In genomic region chr1:212915245-212916091, GRCh38 we compare ENCODE assay signal across 8 cellular contexts. TPM values are rescaled to one million over a fixed set of nuclear protein-coding genes. Genes with fewer than 3 reads are reported as not detected.
A peak's percentile ranks its signal among the peaks of the same experiment; 100 is the strongest.
DNase-seq lines count a peak whose midpoint lies in the region; ATAC-seq and TF ChIP-seq lines count a peak whose summit lies in the region.

No MANE protein-coding gene starts in this region.

- H3K9me3 ChIP-seq in WERI-Rb-1 (ENCODE audit: severe bottlenecking), result no peaks in the 10 kb centered on the region
- no peaks in the 10 kb centered on the region for H3K9me3 ChIP-seq in CD8-positive, alpha-beta memory T cell (ENCODE audit: low read length)

- ATAC-seq in GM19455 (IDR thresholded peaks at IDR 0.05; ENCODE audit: unreplicated experiment), result no peak

- H3K36me3 ChIP-seq in WERI-Rb-1, result no peaks in the 10 kb centered on the region
- H3K36me3 ChIP-seq in CD8-positive, alpha-beta memory T cell (ENCODE audit: insufficient read depth, low read length), result no peaks in the 10 kb centered on the region

- H3K36me3 Mint-ChIP-seq in CD8-positive, alpha-beta memory T cell, result no peaks in the 10 kb centered on the region

- no peaks in the 10 kb centered on the region for H3K9me3 Mint-ChIP-seq in CD8-positive, alpha-beta memory T cell

- H3K4me1 Mint-ChIP-seq in CD8-positive, alpha-beta memory T cell, result peaks cover 0 to 4% (median 0%) of the 10 kb centered on the region in 3 donors

- no peaks in the 10 kb centered on the region for H3K27me3 ChIP-seq in WERI-Rb-1 (ENCODE audit: insufficient read depth, low read depth, severe bottlenecking)
- no peaks in the 10 kb centered on the region for H3K27me3 ChIP-seq in CD8-positive, alpha-beta memory T cell (ENCODE audit: insufficient read depth, low read length, poor library complexity, severe bottlenecking)

- H3K4me3 ChIP-seq in AG04449 (ENCODE audit: low read depth, low read length), result no peak overlapping the region
- H3K4me3 ChIP-seq in WERI-Rb-1 (ENCODE audit: low read depth, low read length), result no peak overlapping the region
- no peak overlapping the region for H3K4me3 ChIP-seq in CD8-positive, alpha-beta memory T cell (ENCODE audit: low read length)

- TF ChIP-seq CTCF in AG04449 (IDR thresholded peaks at IDR 0.05; ENCODE audit: insufficient read depth, low read length, missing control alignments) (peak; percentile 18), WERI-Rb-1 (IDR thresholded peaks at IDR 0.05; ENCODE audit: low read depth, low read length) (peak; percentile 71)

- no peak for DNase-seq in AG04449 (ENCODE audit: low read depth, low spot score)
- DNase-seq in HEK293T (ENCODE audit: extremely low spot score), result peak; percentile 70
- peak; percentile 56 for DNase-seq in WERI-Rb-1
- DNase-seq in islet precursor cell, result peak; percentile 71
- no peak for DNase-seq in activated CD4-positive, alpha-beta T cell treated with anti-CD3 and anti-CD28 coated beads, Interleukin-2, amount 50 U/mL, for 1 hour
- no peak for DNase-seq in GOT3 (lab: John Stamatoyannopoulos, UW)
- DNase-seq in CD8-positive, alpha-beta memory T cell, result no peak

- POLR2A ChIA-PET in AG04449 (lab: Yijun Ruan, JAX), result no interaction called here
- POLR2A ChIA-PET in HEK293T (lab: Yijun Ruan, JAX), result no interaction called here
- POLR2A ChIA-PET in CD8-positive, alpha-beta memory T cell (lab: Charles Lee), result no interaction called here

- CTCF ChIA-PET in AG04449 (lab: Yijun Ruan, JAX) (no interaction called here), HEK293T (lab: Yijun Ruan, JAX) (no interaction called here)
- CTCF ChIA-PET in CD8-positive, alpha-beta memory T cell (lab: Charles Lee), result no interaction called here

- peaks cover 10 to 26% of the 10 kb centered on the region in 2 donors for H3K27me3 Mint-ChIP-seq in CD8-positive, alpha-beta memory T cell

- no peak overlapping the region for H3K27ac ChIP-seq in WERI-Rb-1
- no peak overlapping the region for H3K27ac ChIP-seq in CD8-positive, alpha-beta memory T cell (ENCODE audit: low read depth, low read length)

- no peak overlapping the region for H3K4me3 Mint-ChIP-seq in CD8-positive, alpha-beta memory T cell

- no peak overlapping the region for H3K27ac Mint-ChIP-seq in CD8-positive, alpha-beta memory T cell

- no peaks in the 10 kb centered on the region for H3K4me1 ChIP-seq in CD8-positive, alpha-beta memory T cell (ENCODE audit: insufficient read depth, low read length)

TF ChIP-seq in HEK293T, 16 proteins besides CTCF, POLR2A, EP300 and RAD21:
- TF ChIP-seq CTBP1 (IDR thresholded peaks at IDR 0.05; ENCODE audit: borderline replicate concordance), result no peak
- no peak for TF ChIP-seq PKNOX1 (IDR thresholded peaks at IDR 0.05)
- TF ChIP-seq FOXK2 (IDR thresholded peaks at IDR 0.05), result no peak
- no peak for TF ChIP-seq TARDBP (IDR thresholded peaks at IDR 0.05)
- TF ChIP-seq LEF1 (IDR thresholded peaks at IDR 0.05; ENCODE audit: borderline replicate concordance), result no peak
- no peak for TF ChIP-seq BHLHE40 (IDR thresholded peaks at IDR 0.05; ENCODE audit: borderline replicate concordance)
TF ChIP-seq in HEK293T: peak in this region for 0.

RNA-seq across cellular contexts. Expression of gene VASH2, which starts 34.9 kb away (rescaled TPM):
- total RNA-seq in CD8-positive, alpha-beta memory T cell, result under 1 TPM; 0.07 to 0.18 TPM
- polyA plus RNA-seq in CD8-positive, alpha-beta memory T cell, result not detected

RNA-seq across cellular contexts. Expression of gene FLVCR1, which starts 57.4 kb away (rescaled TPM):
- total RNA-seq in CD8-positive, alpha-beta memory T cell, result 10 to 100 TPM; 11.7 to 14.9 TPM
- 4.0 TPM for polyA plus RNA-seq in CD8-positive, alpha-beta memory T cell

Comparison
In these comparisons a context has a peak if more than half of its experiments do, and no peak if none do; other contexts are left out.
1. DNase-seq: peak in HEK293T (single experiment), WERI-Rb-1 (single experiment) and islet precursor cell (single experiment); none in AG04449 (single experiment), activated CD4-positive, alpha-beta T cell treated with anti-CD3 and anti-CD28 coated beads, Interleukin-2, amount 50 U/mL, for 1 hour (single experiment), GOT3 (single experiment) and CD8-positive, alpha-beta memory T cell (0 of 5).